16 cellular contexts compared by ENCODE assay signal in the genomic region with DNA sequence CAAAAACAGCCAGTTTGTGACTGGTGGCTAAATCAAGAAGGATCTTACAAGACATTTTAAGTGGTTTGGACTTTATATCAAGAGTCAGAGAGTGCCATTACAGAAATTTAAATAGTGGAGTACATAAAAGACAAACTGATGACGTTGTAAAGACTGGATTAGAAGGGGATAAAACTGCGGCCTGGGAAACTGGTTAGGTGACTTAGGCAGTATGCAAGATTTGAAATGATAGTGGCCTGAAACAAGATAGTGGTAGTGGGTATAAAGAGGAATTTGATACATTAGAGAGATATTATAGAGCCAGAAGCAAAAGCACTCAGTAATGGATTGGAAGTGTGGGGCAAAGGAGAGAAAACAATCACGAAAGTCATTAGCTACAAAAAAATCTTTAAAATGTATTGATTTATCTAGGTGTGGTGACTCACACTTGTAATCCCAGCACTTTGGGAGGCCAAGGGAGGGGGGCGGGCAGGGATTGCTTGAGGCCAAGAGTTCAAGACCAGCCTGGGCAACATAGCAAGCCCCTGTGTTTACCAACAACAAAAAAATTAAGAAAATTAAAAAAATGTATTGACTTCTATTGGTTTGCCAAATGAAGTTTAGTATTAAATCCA. TPM values are rescaled to one million over a fixed set of nuclear protein-coding genes. Genes with fewer than 3 reads are reported as not detected.
DNase-seq lines count a peak whose midpoint lies in the region; ATAC-seq and TF ChIP-seq lines count a peak whose summit lies in the region.
"Had no signal": no experiment of that assay in that cellular context is flagged by ENCODE, and none has a peak within 500 bp of the region (broad histone marks: within the 10 kb centered on the region; RNA-seq: fewer than 3 reads in every experiment).

No MANE protein-coding gene starts in this region.

- no peaks in the 10 kb centered on the region for H3K9me3 Mint-ChIP-seq in activated naive CD8-positive, alpha-beta T cell treated with anti-CD3 and anti-CD28 coated beads, Interleukin-2, amount 10 ng/mL, durations not matched to agents 7 days and 5 days
- H3K9me3 Mint-ChIP-seq in activated naive CD8-positive, alpha-beta T cell treated with anti-CD3 and anti-CD28 coated beads, Interleukin-2, amount 50 U/mL, for 24 hours: no peaks in the 10 kb centered on the region
- no peaks in the 10 kb centered on the region for H3K9me3 Mint-ChIP-seq in type B pancreatic cell
- H3K9me3 Mint-ChIP-seq: effector memory CD8-positive, alpha-beta T cell had no signal

- peak overlapping the region; percentile 90 for H3K4me2 ChIP-seq in PC-3 (ENCODE audit: low read length)

- H3K4me3 ChIP-seq in PC-3 (ENCODE audit: low read length): peak overlapping the region; percentile 98
- no peak overlapping the region for H3K4me3 ChIP-seq in left lung

- CTCF ChIA-PET in PC-3 (lab: Charles Lee): no interaction called here

- peak overlapping the region; percentile 88 for H3K27ac ChIP-seq in PC-3 (ENCODE audit: low read length)
- peak overlapping the region in 1 of 2 donors; percentile 88 for H3K27ac ChIP-seq in left lung
- H3K27ac ChIP-seq: brain microvascular endothelial cell had no signal

- H3K4me1 Mint-ChIP-seq in activated naive CD8-positive, alpha-beta T cell treated with anti-CD3 and anti-CD28 coated beads, Interleukin-2, amount 10 ng/mL, durations not matched to agents 7 days and 5 days: peaks cover 14% of the 10 kb centered on the region
- H3K4me1 Mint-ChIP-seq in activated naive CD8-positive, alpha-beta T cell treated with anti-CD3 and anti-CD28 coated beads, Interleukin-2, amount 50 U/mL, for 24 hours: peaks cover 11% of the 10 kb centered on the region
- peaks cover 22% of the 10 kb centered on the region for H3K4me1 Mint-ChIP-seq in type B pancreatic cell (ENCODE audit: unreplicated experiment)

- peaks cover 18% of the 10 kb centered on the region for H3K4me1 ChIP-seq in PC-3 (ENCODE audit: insufficient read depth, low read length)
- peaks cover 0 to 11% of the 10 kb centered on the region in 2 donors for H3K4me1 ChIP-seq in left lung

- peak overlapping the region; percentile 5 for H3K4me3 Mint-ChIP-seq in activated naive CD8-positive, alpha-beta T cell treated with anti-CD3 and anti-CD28 coated beads, Interleukin-2, amount 10 ng/mL, durations not matched to agents 7 days and 5 days
- H3K4me3 Mint-ChIP-seq in activated naive CD8-positive, alpha-beta T cell treated with anti-CD3 and anti-CD28 coated beads, Interleukin-2, amount 50 U/mL, for 24 hours: no peak overlapping the region
- H3K4me3 Mint-ChIP-seq in type B pancreatic cell: peak overlapping the region; percentile 83

- H3K79me2 ChIP-seq in PC-3 (ENCODE audit: low read length): peaks cover 34% of the 10 kb centered on the region

- H2AFZ ChIP-seq in PC-3 (ENCODE audit: low read length): no peak overlapping the region

- no peaks in the 10 kb centered on the region for H4K20me1 ChIP-seq in PC-3 (ENCODE audit: low read length)

- intact Hi-C loops in PC-3 (cut with micrococcal nuclease) (no loop called here), left lung (cut with DNase I) (no loop called here)

- H3K27me3 ChIP-seq in PC-3 (ENCODE audit: low read length) (no peaks in the 10 kb centered on the region), left lung (peaks cover 0 to 65% of the 10 kb centered on the region in 2 donors)
- H3K27me3 ChIP-seq: brain microvascular endothelial cell, vagina had no signal

- H3F3A ChIP-seq in PC-3 (ENCODE audit: low read length, unreplicated experiment): peaks cover 5% of the 10 kb centered on the region

- H3K36me3 Mint-ChIP-seq in activated naive CD8-positive, alpha-beta T cell treated with anti-CD3 and anti-CD28 coated beads, Interleukin-2, amount 10 ng/mL, durations not matched to agents 7 days and 5 days: no peaks in the 10 kb centered on the region
- H3K36me3 Mint-ChIP-seq in activated naive CD8-positive, alpha-beta T cell treated with anti-CD3 and anti-CD28 coated beads, Interleukin-2, amount 50 U/mL, for 24 hours (ENCODE audit: low read depth): peaks cover 2% of the 10 kb centered on the region
- H3K36me3 Mint-ChIP-seq in type B pancreatic cell: peaks cover 4% of the 10 kb centered on the region

- H3K36me3 ChIP-seq in PC-3 (ENCODE audit: low read depth, low read length) (no peaks in the 10 kb centered on the region), left lung (no peaks in the 10 kb centered on the region)
- H3K36me3 ChIP-seq: brain microvascular endothelial cell, vagina had no signal

- no peak for ATAC-seq in activated naive CD8-positive, alpha-beta T cell treated with anti-CD3 and anti-CD28 coated beads, Interleukin-2, amount 10 ng/mL, durations not matched to agents 7 days and 5 days (ENCODE audit: low read depth)
- no peak for ATAC-seq in activated naive CD8-positive, alpha-beta T cell treated with anti-CD3 and anti-CD28 coated beads, Interleukin-2, amount 50 U/mL, for 24 hours
- ATAC-seq in PC-3 (no peak), left lung (peak; percentile 45), HG02981 (IDR thresholded peaks at IDR 0.05; ENCODE audit: unreplicated experiment) (no peak)
- ATAC-seq: effector memory CD8-positive, alpha-beta T cell; left cardiac atrium; SK-N-SH treated with all-trans-retinoic acid at 6 μM for 48 hours had no signal

- TF ChIP-seq CTCF in PC-3 (conservative IDR thresholded peaks at IDR 0.05; ENCODE audit: low read depth, low read length): no peak
- TF ChIP-seq CTCF in left lung (IDR thresholded peaks at IDR 0.05): no peak
- TF ChIP-seq CTCF in type B pancreatic cell (conservative IDR thresholded peaks at IDR 0.05): no peak

- H3K27me3 Mint-ChIP-seq in activated naive CD8-positive, alpha-beta T cell treated with anti-CD3 and anti-CD28 coated beads, Interleukin-2, amount 10 ng/mL, durations not matched to agents 7 days and 5 days: peaks cover 60% of the 10 kb centered on the region
- peaks cover 52% of the 10 kb centered on the region for H3K27me3 Mint-ChIP-seq in activated naive CD8-positive, alpha-beta T cell treated with anti-CD3 and anti-CD28 coated beads, Interleukin-2, amount 50 U/mL, for 24 hours
- H3K27me3 Mint-ChIP-seq in type B pancreatic cell: no peaks in the 10 kb centered on the region

- 0 out of 2 replicates have a peak overlapping the region, but pooled peaks have one; percentile 80 for H3K9ac ChIP-seq in PC-3 (ENCODE audit: low read length)

- DNase-seq in activated naive CD8-positive, alpha-beta T cell treated with anti-CD3 and anti-CD28 coated beads, Interleukin-2, amount 10 ng/mL, durations not matched to agents 7 days and 5 days: no peak
- no peak for DNase-seq in activated naive CD8-positive, alpha-beta T cell treated with anti-CD3 and anti-CD28 coated beads, Interleukin-2, amount 50 U/mL, for 24 hours
- DNase-seq in PC-3 (peak; percentile 74), left lung (no peak), type B pancreatic cell (ENCODE audit: extremely low spot score, unreplicated experiment) (no peak), T-helper 9 cell (no peak), KG1 (lab: John Stamatoyannopoulos, UW) (no peak)
- DNase-seq: ACHN; activated CD4-positive, alpha-beta T cell treated with anti-CD3 and anti-CD28 coated beads for 4 hours; brain microvascular endothelial cell; effector memory CD8-positive, alpha-beta T cell; left cardiac atrium; nucleus accumbens had no signal

- POLR2A ChIA-PET in activated naive CD8-positive, alpha-beta T cell treated with anti-CD3 and anti-CD28 coated beads, Interleukin-2, amount 10 ng/mL, durations not matched to agents 7 days and 5 days (lab: Charles Lee): no interaction called here
- POLR2A ChIA-PET in PC-3 (lab: Charles Lee; ENCODE audit: unreplicated experiment): no interaction called here

- no TSS peak for BruUV-seq in PC-3 (replicated peaks; lab: Mats Ljungman, UMichigan)

- H3K9me3 ChIP-seq in PC-3 (ENCODE audit: low read length) (no peaks in the 10 kb centered on the region), left lung (no peaks in the 10 kb centered on the region)
- H3K9me3 ChIP-seq: vagina had no signal

- H3K9me2 ChIP-seq in PC-3 (replicated peaks; ENCODE audit: low read length): no peaks in the 10 kb centered on the region

- no peak overlapping the region for H3K27ac Mint-ChIP-seq in activated naive CD8-positive, alpha-beta T cell treated with anti-CD3 and anti-CD28 coated beads, Interleukin-2, amount 10 ng/mL, durations not matched to agents 7 days and 5 days
- no peak overlapping the region for H3K27ac Mint-ChIP-seq in activated naive CD8-positive, alpha-beta T cell treated with anti-CD3 and anti-CD28 coated beads, Interleukin-2, amount 50 U/mL, for 24 hours
- H3K27ac Mint-ChIP-seq in type B pancreatic cell: peak overlapping the region; percentile 87

RNA-seq across cellular contexts. Expression of a gene that starts 1.6 kb away (rescaled TPM):
- 1 to 10 TPM; 2.5 to 3.3 TPM for total RNA-seq in activated naive CD8-positive, alpha-beta T cell treated with anti-CD3 and anti-CD28 coated beads, Interleukin-2, amount 10 ng/mL, durations not matched to agents 7 days and 5 days
- total RNA-seq in PC-3 (2014; rRNA removed) (10.2 and 13.8 TPM in 2 replicates), left lung (100 to 1,000 TPM in 1 of 2 donors, 10 to 100 TPM in 1; 55.6 to 105 TPM), type B pancreatic cell (ENCODE audit: low replicate concordance) (46.7 and 110 TPM in 2 replicates)
